8 cellular contexts compared by ENCODE assay signal in the genomic region with DNA sequence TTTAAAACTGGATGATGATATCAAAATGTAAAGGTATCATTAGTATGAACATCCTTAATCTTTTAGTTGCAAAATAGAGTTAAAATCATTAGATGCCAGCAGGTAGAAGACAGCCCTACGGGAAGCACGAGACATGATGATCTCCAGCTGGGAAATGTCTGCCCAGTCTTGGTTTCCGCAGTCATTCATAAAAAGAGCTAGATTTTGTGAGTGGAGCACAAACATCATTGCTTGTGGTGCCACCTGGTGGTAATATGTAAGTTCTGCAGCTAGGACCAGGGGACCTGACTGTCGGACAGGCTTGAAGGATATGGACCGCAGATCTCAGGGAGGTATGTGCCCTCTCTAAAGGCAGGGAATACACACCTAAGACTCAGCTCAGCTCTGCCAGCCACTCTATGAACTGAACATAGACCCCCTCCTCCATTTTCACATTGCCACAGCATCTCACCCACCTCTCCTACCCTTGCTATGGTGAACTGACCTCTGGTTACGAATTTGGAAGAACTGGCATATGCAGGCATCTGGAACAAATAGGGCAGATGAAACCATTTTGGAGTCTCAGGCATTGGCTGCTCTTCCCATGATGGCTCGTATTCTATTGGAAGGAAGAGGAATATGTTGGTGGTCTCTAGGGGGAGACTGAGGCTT. TPM values are rescaled to one million over a fixed set of nuclear protein-coding genes. Genes with fewer than 3 reads are reported as not detected.
DNase-seq lines count a peak whose midpoint lies in the region; ATAC-seq, FAIRE-seq and TF ChIP-seq lines count a peak whose summit lies in the region.

No MANE protein-coding gene starts in this region.

- DNase-seq in AG20443 (ENCODE audit: low spot score), result peak; percentile 86
- DNase-seq in MV-4-11 (lab: John Stamatoyannopoulos, UW), result peak; percentile 71
- DNase-seq in RPMI8226, result peak; percentile 85
- DNase-seq in activated naive CD4-positive, alpha-beta T cell treated with anti-CD3 and anti-CD28 coated beads for 36 hours, result peak; percentile 81
- DNase-seq in frontal cortex (ENCODE audit: low spot score in 2 of 2), result peak; percentile 70 to 76
- DNase-seq in omental fat pad (ENCODE audit: low spot score), result no peak

- H3K27me3 Mint-ChIP-seq in activated naive CD4-positive, alpha-beta T cell treated with anti-CD3 and anti-CD28 coated beads for 36 hours (ENCODE audit: low read depth), result no peaks in the 10 kb centered on the region

- no peaks in the 10 kb centered on the region for H3K9me3 Mint-ChIP-seq in activated naive CD4-positive, alpha-beta T cell treated with anti-CD3 and anti-CD28 coated beads for 36 hours

- TF ChIP-seq CTCF in omental fat pad (IDR thresholded peaks at IDR 0.05), result peak in 1 of 3 donors; percentile 48

- peaks cover 29% of the 10 kb centered on the region for H3K36me3 Mint-ChIP-seq in activated naive CD4-positive, alpha-beta T cell treated with anti-CD3 and anti-CD28 coated beads for 36 hours (ENCODE audit: low read depth)

- intact Hi-C loops in activated naive CD4-positive, alpha-beta T cell treated with anti-CD3 and anti-CD28 coated beads for 36 hours (cut with micrococcal nuclease), result loop anchor here (1.0 to 2.0 kb wide), 8 partner anchors 21 to 586 kb away; a partner anchor contains a TSS

- CTCF ChIA-PET in activated naive CD4-positive, alpha-beta T cell treated with anti-CD3 and anti-CD28 coated beads for 36 hours (lab: Charles Lee), result interaction anchor here (0.6 to 12.6 kb wide), 59 partner anchors 9 to 361 kb away, joined by 3 to 219 read pairs (median 6); a partner anchor contains a TSS

- ATAC-seq in GM18907 (IDR thresholded peaks at IDR 0.05; ENCODE audit: unreplicated experiment), result peak; percentile 41
- peak; percentile 15 for ATAC-seq in omental fat pad (ENCODE audit: low FRiP score)
- no peak for ATAC-seq in GM19023 (IDR thresholded peaks at IDR 0.05; ENCODE audit: unreplicated experiment)

- H3K4me3 Mint-ChIP-seq in activated naive CD4-positive, alpha-beta T cell treated with anti-CD3 and anti-CD28 coated beads for 36 hours, result no peak overlapping the region

- peaks cover 84% of the 10 kb centered on the region for H3K4me1 Mint-ChIP-seq in activated naive CD4-positive, alpha-beta T cell treated with anti-CD3 and anti-CD28 coated beads for 36 hours (ENCODE audit: low read depth)

- FAIRE-seq in frontal cortex (lab: Jason Lieb, UNC), result no peak

- H3K27ac Mint-ChIP-seq in activated naive CD4-positive, alpha-beta T cell treated with anti-CD3 and anti-CD28 coated beads for 36 hours, result peak overlapping the region; percentile 47

RNA-seq across cellular contexts. Expression of a gene that starts 9.2 kb away (rescaled TPM):
- 10 to 100 TPM; 49.6 to 52.1 TPM for total RNA-seq in activated naive CD4-positive, alpha-beta T cell treated with anti-CD3 and anti-CD28 coated beads for 36 hours
- under 0.01 TPM for total RNA-seq in frontal cortex
- total RNA-seq in omental fat pad, result 10 to 100 TPM in 1 of 4 donors, 1 to 10 TPM in 3; 3.2 to 23.2 (median 9.0) TPM

RNA-seq across cellular contexts. Expression of a gene that starts 15.3 kb away (rescaled TPM):
- 10 to 100 TPM; 44.0 to 46.7 TPM for total RNA-seq in activated naive CD4-positive, alpha-beta T cell treated with anti-CD3 and anti-CD28 coated beads for 36 hours
- total RNA-seq in frontal cortex (under 0.01 TPM), omental fat pad (10 to 100 TPM in 1 of 4 donors, 1 to 10 TPM in 1, not detected in 2; 5.1 to 65.1 TPM)

RNA-seq across cellular contexts. Expression of a gene that starts 33.7 kb away (rescaled TPM):
- total RNA-seq in activated naive CD4-positive, alpha-beta T cell treated with anti-CD3 and anti-CD28 coated beads for 36 hours, result under 1 TPM in 1 of 2 experiments, not detected in 1; 0.10 TPM
- total RNA-seq in frontal cortex (not detected), omental fat pad (under 1 TPM in 2 of 4 donors, not detected in 2; 0.24 to 0.44 TPM)

RNA-seq across cellular contexts. Expression of a gene that starts 47.1 kb away (rescaled TPM):
- under 1 TPM in 1 of 2 experiments, not detected in 1; 0.31 TPM for total RNA-seq in activated naive CD4-positive, alpha-beta T cell treated with anti-CD3 and anti-CD28 coated beads for 36 hours
- total RNA-seq in frontal cortex (not detected), omental fat pad (1 to 10 TPM in 2 of 4 donors, under 1 TPM in 1, not detected in 1; 0.82 to 8.6 (median 8.2) TPM)

RNA-seq across cellular contexts. Expression of a gene that starts 57.7 kb away (rescaled TPM):
- total RNA-seq in activated naive CD4-positive, alpha-beta T cell treated with anti-CD3 and anti-CD28 coated beads for 36 hours, result not detected
- not detected for total RNA-seq in frontal cortex
- total RNA-seq in omental fat pad, result not detected
